ENCODE assay signal across 25 cellular contexts in genomic region chr5:79258801-79259200, GRCh38.
"Had no signal": no experiment of that assay in that cellular context is flagged by ENCODE, and none has a peak within 500 bp of the region (broad histone marks: within the 10 kb centered on the region; RNA-seq: fewer than 3 reads in every experiment).

No MANE protein-coding gene starts in this region.

- H3K27ac Mint-ChIP-seq: mesothelial cell of epicardium; natural killer cell; nephron progenitor cell; neural progenitor cell; progenitor cell of endocrine pancreas; stimulated activated effector memory CD8-positive, alpha-beta T cell treated with anti-CD3 and anti-CD28 coated beads, Interleukin-12 subunit alpha, Interleukin-12 subunit beta, amount 100 ng/mL, for 72 hours; stimulated activated naive CD8-positive, alpha-beta T cell treated with anti-CD3 and anti-CD28 coated beads, Interleukin-15, Interleukin-2, amounts not matched to agents 100 ng/mL and 50 ng/mL, for 24 hours had no signal

- H3K36me3 ChIP-seq: left ventricle myocardium inferior, neural progenitor cell, ovary, right atrium auricular region, suprapubic skin, thoracic aorta, upper lobe of right lung had no signal

- H3K4me1 Mint-ChIP-seq: nephron progenitor cell had no signal

- H3K36me3 Mint-ChIP-seq: mesothelial cell of epicardium, natural killer cell, neural progenitor cell had no signal

- H3K9me3 ChIP-seq: left ventricle myocardium inferior, ovary, right atrium auricular region, sigmoid colon, spleen, suprapubic skin, thoracic aorta, tibial artery, upper lobe of right lung had no signal

- H3K9ac ChIP-seq: neural progenitor cell had no signal

- H3K27ac ChIP-seq: hepatocyte, left ventricle myocardium inferior, neural progenitor cell, ovary, right atrium auricular region, sigmoid colon, spleen, suprapubic skin, thoracic aorta, tibial artery, upper lobe of right lung had no signal

- H3K4me2 ChIP-seq: hepatocyte, neural progenitor cell had no signal

- H2AFZ ChIP-seq: hepatocyte, neural progenitor cell had no signal

- DNase-seq: islet precursor cell; left ventricle myocardium inferior; mesendoderm; naive B cell; natural killer cell; nephron progenitor cell; ovary; sigmoid colon; small intestine; spleen; stimulated activated CD4-positive, alpha-beta T cell treated with anti-CD3 and anti-CD28 coated beads, Interleukin-4, amount 100 ng/mL, for 24 hours; stimulated activated naive CD4-positive, alpha-beta T cell; tibial artery; trophoblast cell; upper lobe of right lung had no signal

- H3K4me3 Mint-ChIP-seq: mesothelial cell of epicardium; naive B cell; natural killer cell; nephron progenitor cell; neural progenitor cell; stimulated activated effector memory CD8-positive, alpha-beta T cell treated with anti-CD3 and anti-CD28 coated beads, Interleukin-12 subunit alpha, Interleukin-12 subunit beta, amount 100 ng/mL, for 72 hours; stimulated activated naive CD8-positive, alpha-beta T cell treated with anti-CD3 and anti-CD28 coated beads, Interleukin-15, Interleukin-2, amounts not matched to agents 100 ng/mL and 50 ng/mL, for 24 hours had no signal

- H3K4me1 ChIP-seq: upper lobe of right lung had no signal

- H3K4me3 ChIP-seq: hepatocyte, left ventricle myocardium inferior, lung, neural progenitor cell, ovary, right atrium auricular region, sigmoid colon, spleen, suprapubic skin, thoracic aorta, tibial artery, upper lobe of right lung had no signal

- ATAC-seq: natural killer cell; stimulated activated effector memory CD8-positive, alpha-beta T cell treated with anti-CD3 and anti-CD28 coated beads, Interleukin-12 subunit alpha, Interleukin-12 subunit beta, amount 100 ng/mL, for 72 hours had no signal

- H3K27me3 Mint-ChIP-seq: naive B cell; progenitor cell of endocrine pancreas; stimulated activated naive CD8-positive, alpha-beta T cell treated with anti-CD3 and anti-CD28 coated beads, Interleukin-15, Interleukin-2, amounts not matched to agents 100 ng/mL and 50 ng/mL, for 24 hours had no signal

- H3K27me3 ChIP-seq: hepatocyte, neural progenitor cell, ovary, right atrium auricular region, sigmoid colon, spleen, suprapubic skin, tibial artery, upper lobe of right lung had no signal

- H3K9me3 Mint-ChIP-seq: mesothelial cell of epicardium; natural killer cell; nephron progenitor cell; neural progenitor cell; stimulated activated effector memory CD8-positive, alpha-beta T cell treated with anti-CD3 and anti-CD28 coated beads, Interleukin-12 subunit alpha, Interleukin-12 subunit beta, amount 100 ng/mL, for 72 hours; stimulated activated naive CD8-positive, alpha-beta T cell treated with anti-CD3 and anti-CD28 coated beads, Interleukin-15, Interleukin-2, amounts not matched to agents 100 ng/mL and 50 ng/mL, for 24 hours had no signal
